16 cellular contexts compared by ENCODE assay signal in the genomic region with DNA sequence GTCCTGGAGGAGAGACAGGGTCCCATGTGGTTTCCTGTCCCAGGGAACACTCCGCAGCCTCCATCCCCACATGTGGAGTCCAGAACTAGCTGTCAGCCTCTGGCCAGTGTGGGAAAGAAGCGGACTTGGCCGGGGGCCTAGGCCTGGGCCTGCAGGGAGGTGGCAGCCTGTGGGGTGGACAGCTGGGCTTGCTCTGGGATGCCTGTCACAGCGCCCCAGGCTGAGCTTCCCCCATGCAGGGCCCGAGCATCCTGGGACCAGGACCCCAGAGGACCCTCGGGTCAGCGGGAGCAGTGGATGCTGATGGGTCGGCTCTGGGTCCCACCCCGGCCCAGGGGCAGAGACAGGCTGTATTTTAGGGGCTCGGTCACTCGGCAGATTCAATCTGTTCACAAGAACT. TPM values are rescaled to one million over a fixed set of nuclear protein-coding genes. Genes with fewer than 3 reads are reported as not detected.
A peak's percentile ranks its signal among the peaks of the same experiment; 100 is the strongest.
DNase-seq lines count a peak whose midpoint lies in the region; ATAC-seq and TF ChIP-seq lines count a peak whose summit lies in the region.
"Had no signal": no experiment of that assay in that cellular context is flagged by ENCODE, and none has a peak within 500 bp of the region (broad histone marks: within the 10 kb centered on the region; RNA-seq: fewer than 3 reads in every experiment).

No MANE protein-coding gene starts in this region.

- H3K27me3 Mint-ChIP-seq in WTC11 (ENCODE audit: low read depth), result no peaks in the 10 kb centered on the region
- H3K27me3 Mint-ChIP-seq: CD4-positive, CD25-positive, alpha-beta regulatory T cell had no signal

- H3K9me3 ChIP-seq in right cardiac atrium (ENCODE audit: control insufficient read depth, low read length), result no peaks in the 10 kb centered on the region
- H3K9me3 ChIP-seq in psoas muscle, result no peaks in the 10 kb centered on the region

- H3K4me3 ChIP-seq in right cardiac atrium (ENCODE audit: low read length), result no peak overlapping the region
- no peak overlapping the region for H3K4me3 ChIP-seq in psoas muscle

- no peaks in the 10 kb centered on the region for H3K36me3 ChIP-seq in psoas muscle (ENCODE audit: insufficient read depth in 1 of 2, low read depth in 1 of 2)

- intact Hi-C loops in right cardiac atrium (cut with DNase I) (loop anchor here in 1 of 4 donors (10.0 kb wide), 1 partner anchor 194 kb away; a partner anchor contains a TSS), psoas muscle (cut with DNase I) (loop anchor here in 1 of 2 donors (2.0 to 10.0 kb wide), 2 partner anchors 104 to 404 kb away; a partner anchor contains a TSS)

- CTCF ChIA-PET in WTC11 (lab: Charles Lee), result interaction anchor here (0.6 to 1.3 kb wide), 2 partner anchors 33 to 653 kb away, joined by 3 to 8 read pairs; no protein-coding TSS in a partner anchor

- TF ChIP-seq CTCF in WTC11 (IDR thresholded peaks at IDR 0.05) (no peak), psoas muscle (IDR thresholded peaks at IDR 0.05) (no peak), GM10266 (IDR thresholded peaks at IDR 0.05; ENCODE audit: control insufficient read depth, insufficient read depth, low read depth, missing control alignments) (no peak)

- no peak overlapping the region for H3K27ac ChIP-seq in right cardiac atrium (ENCODE audit: low read length)
- no peak overlapping the region for H3K27ac ChIP-seq in psoas muscle
- H3K27ac ChIP-seq: HL-60 had no signal

- no peaks in the 10 kb centered on the region for H3K9me3 Mint-ChIP-seq in WTC11
- H3K9me3 Mint-ChIP-seq: CD4-positive, CD25-positive, alpha-beta regulatory T cell had no signal

- H3K27me3 ChIP-seq in right cardiac atrium (ENCODE audit: control insufficient read depth, insufficient read depth) (no peaks in the 10 kb centered on the region), psoas muscle (ENCODE audit: insufficient read depth in 3 of 3, low read length in 2 of 3) (no peaks in the 10 kb centered on the region)

- POLR2A ChIA-PET in WTC11 (lab: Charles Lee), result no interaction called here

- H3K4me1 Mint-ChIP-seq in WTC11, result peaks cover 3% of the 10 kb centered on the region; the same call in 1 of the 2 replicates

- no peak overlapping the region for H3K4me3 Mint-ChIP-seq in WTC11
- H3K4me3 Mint-ChIP-seq: CD4-positive, CD25-positive, alpha-beta regulatory T cell had no signal

- WGBS in right cardiac atrium, result 71% methylated on average over 11 of the region's 11 CpGs
- 39 to 68% (median 59%) methylated on average over 11 of the region's 11 CpGs for WGBS in psoas muscle, 3 donors

- no peak for ATAC-seq in WTC11
- ATAC-seq in right cardiac atrium, result peak; percentile 52 to 54
- peak; percentile 43 to 67 (median 52) for ATAC-seq in psoas muscle
- ATAC-seq in GM18517 (IDR thresholded peaks at IDR 0.05; ENCODE audit: unreplicated experiment), result no peak

- no peak overlapping the region for H3K27ac Mint-ChIP-seq in WTC11
- H3K27ac Mint-ChIP-seq: CD4-positive, CD25-positive, alpha-beta regulatory T cell had no signal

- H3K4me1 ChIP-seq in right cardiac atrium (ENCODE audit: control insufficient read depth, insufficient read depth, low read length) (no peaks in the 10 kb centered on the region), psoas muscle (no peaks in the 10 kb centered on the region)

- no peaks in the 10 kb centered on the region for H3K36me3 Mint-ChIP-seq in WTC11
- H3K36me3 Mint-ChIP-seq: CD4-positive, CD25-positive, alpha-beta regulatory T cell had no signal

- DNase-seq in activated effector memory CD4-positive, alpha-beta T cell treated with anti-CD3 and anti-CD28 coated beads, Interleukin-2, amount 50 U/mL, for 16 hours, result peak; percentile 56
- no peak for DNase-seq in activated effector memory CD4-positive, alpha-beta T cell treated with Interleukin-2 at 50 U/mL for 16 hours
- DNase-seq in WTC11 (ENCODE audit: low spot score) (peak; percentile 6), right cardiac atrium (peak; percentile 78 to 92 (median 89)), psoas muscle (peak; percentile 48 to 73), GM10266 (ENCODE audit: extremely low spot score) (no peak), GM19240 (ENCODE audit: insufficient read length, low spot score) (no peak)
- DNase-seq: AML-193; CD4-positive, CD25-positive, alpha-beta regulatory T cell; NCI-H1436; NCI-H2029 treated with DMSO at 0.1 percent for 48 hours; NCI-H524 had no signal

TF ChIP-seq in WTC11, 78 proteins besides CTCF, POLR2A, EP300 and RAD21:
- TF ChIP-seq, protein P1, sequence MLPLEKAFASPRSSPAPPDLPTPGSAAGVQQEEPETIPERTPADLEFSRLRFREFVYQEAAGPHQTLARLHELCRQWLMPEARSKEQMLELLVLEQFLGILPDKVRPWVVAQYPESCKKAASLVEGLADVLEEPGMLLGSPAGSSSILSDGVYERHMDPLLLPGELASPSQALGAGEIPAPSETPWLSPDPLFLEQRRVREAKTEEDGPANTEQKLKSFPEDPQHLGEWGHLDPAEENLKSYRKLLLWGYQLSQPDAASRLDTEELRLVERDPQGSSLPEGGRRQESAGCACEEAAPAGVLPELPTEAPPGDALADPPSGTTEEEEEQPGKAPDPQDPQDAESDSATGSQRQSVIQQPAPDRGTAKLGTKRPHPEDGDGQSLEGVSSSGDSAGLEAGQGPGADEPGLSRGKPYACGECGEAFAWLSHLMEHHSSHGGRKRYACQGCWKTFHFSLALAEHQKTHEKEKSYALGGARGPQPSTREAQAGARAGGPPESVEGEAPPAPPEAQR (CRISPR knock-in tag; IDR thresholded peaks at IDR 0.05), result no peak
- TF ChIP-seq GTF2I (CRISPR knock-in tag; conservative IDR thresholded peaks at IDR 0.05) (no peak), JUN (CRISPR knock-in tag; IDR thresholded peaks at IDR 0.05) (no peak), CBFB (CRISPR knock-in tag; IDR thresholded peaks at IDR 0.05; ENCODE audit: low read depth) (no peak), RELA (CRISPR knock-in tag; IDR thresholded peaks at IDR 0.05; ENCODE audit: borderline replicate concordance) (no peak), OVOL2 (CRISPR knock-in tag; IDR thresholded peaks at IDR 0.05; ENCODE audit: borderline replicate concordance) (no peak), ZBTB21 (CRISPR knock-in tag; IDR thresholded peaks at IDR 0.05; ENCODE audit: borderline replicate concordance) (no peak)
- TF ChIP-seq, protein P2, sequence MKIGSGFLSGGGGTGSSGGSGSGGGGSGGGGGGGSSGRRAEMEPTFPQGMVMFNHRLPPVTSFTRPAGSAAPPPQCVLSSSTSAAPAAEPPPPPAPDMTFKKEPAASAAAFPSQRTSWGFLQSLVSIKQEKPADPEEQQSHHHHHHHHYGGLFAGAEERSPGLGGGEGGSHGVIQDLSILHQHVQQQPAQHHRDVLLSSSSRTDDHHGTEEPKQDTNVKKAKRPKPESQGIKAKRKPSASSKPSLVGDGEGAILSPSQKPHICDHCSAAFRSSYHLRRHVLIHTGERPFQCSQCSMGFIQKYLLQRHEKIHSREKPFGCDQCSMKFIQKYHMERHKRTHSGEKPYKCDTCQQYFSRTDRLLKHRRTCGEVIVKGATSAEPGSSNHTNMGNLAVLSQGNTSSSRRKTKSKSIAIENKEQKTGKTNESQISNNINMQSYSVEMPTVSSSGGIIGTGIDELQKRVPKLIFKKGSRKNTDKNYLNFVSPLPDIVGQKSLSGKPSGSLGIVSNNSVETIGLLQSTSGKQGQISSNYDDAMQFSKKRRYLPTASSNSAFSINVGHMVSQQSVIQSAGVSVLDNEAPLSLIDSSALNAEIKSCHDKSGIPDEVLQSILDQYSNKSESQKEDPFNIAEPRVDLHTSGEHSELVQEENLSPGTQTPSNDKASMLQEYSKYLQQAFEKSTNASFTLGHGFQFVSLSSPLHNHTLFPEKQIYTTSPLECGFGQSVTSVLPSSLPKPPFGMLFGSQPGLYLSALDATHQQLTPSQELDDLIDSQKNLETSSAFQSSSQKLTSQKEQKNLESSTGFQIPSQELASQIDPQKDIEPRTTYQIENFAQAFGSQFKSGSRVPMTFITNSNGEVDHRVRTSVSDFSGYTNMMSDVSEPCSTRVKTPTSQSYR (CRISPR knock-in tag; IDR thresholded peaks at IDR 0.05), result no peak
- TF ChIP-seq, protein P3, sequence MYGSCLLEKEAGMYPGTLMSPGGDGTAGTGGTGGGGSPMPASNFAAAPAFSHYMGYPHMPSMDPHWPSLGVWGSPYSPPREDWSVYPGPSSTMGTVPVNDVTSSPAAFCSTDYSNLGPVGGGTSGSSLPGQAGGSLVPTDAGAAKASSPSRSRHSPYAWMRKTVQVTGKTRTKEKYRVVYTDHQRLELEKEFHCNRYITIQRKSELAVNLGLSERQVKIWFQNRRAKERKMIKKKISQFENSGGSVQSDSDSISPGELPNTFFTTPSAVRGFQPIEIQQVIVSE (CRISPR knock-in tag; IDR thresholded peaks at IDR 0.05; ENCODE audit: borderline replicate concordance), result no peak
- TF ChIP-seq, protein P4, sequence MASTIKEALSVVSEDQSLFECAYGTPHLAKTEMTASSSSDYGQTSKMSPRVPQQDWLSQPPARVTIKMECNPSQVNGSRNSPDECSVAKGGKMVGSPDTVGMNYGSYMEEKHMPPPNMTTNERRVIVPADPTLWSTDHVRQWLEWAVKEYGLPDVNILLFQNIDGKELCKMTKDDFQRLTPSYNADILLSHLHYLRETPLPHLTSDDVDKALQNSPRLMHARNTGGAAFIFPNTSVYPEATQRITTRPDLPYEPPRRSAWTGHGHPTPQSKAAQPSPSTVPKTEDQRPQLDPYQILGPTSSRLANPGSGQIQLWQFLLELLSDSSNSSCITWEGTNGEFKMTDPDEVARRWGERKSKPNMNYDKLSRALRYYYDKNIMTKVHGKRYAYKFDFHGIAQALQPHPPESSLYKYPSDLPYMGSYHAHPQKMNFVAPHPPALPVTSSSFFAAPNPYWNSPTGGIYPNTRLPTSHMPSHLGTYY (CRISPR knock-in tag; IDR thresholded peaks at IDR 0.05), result no peak
- TF ChIP-seq, protein P5, sequence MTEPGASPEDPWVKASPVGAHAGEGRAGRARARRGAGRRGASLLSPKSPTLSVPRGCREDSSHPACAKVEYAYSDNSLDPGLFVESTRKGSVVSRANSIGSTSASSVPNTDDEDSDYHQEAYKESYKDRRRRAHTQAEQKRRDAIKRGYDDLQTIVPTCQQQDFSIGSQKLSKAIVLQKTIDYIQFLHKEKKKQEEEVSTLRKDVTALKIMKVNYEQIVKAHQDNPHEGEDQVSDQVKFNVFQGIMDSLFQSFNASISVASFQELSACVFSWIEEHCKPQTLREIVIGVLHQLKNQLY (CRISPR knock-in tag; IDR thresholded peaks at IDR 0.05), result no peak

RNA-seq across cellular contexts. Expression of a gene that starts 47.5 kb away (rescaled TPM):
- 0.14 to 0.20 TPM (median 0.14 TPM) in 3 replicates for total RNA-seq in WTC11 (2021)
- total RNA-seq in right cardiac atrium, result not detected
- polyA plus RNA-seq in right cardiac atrium, result not detected
- not detected for total RNA-seq in psoas muscle
- polyA plus RNA-seq in psoas muscle, result not detected
- total RNA-seq: A673; CD4-positive, CD25-positive, alpha-beta regulatory T cell; RPMI7951 had no signal
- polyA plus RNA-seq: CD4-positive, CD25-positive, alpha-beta regulatory T cell had no signal

Comparison
In these comparisons a context has a peak if more than half of its experiments do, and no peak if none do; other contexts are left out.
1. DNase-seq: peak in activated effector memory CD4-positive, alpha-beta T cell treated with anti-CD3 and anti-CD28 coated beads, Interleukin-2, amount 50 U/mL, for 16 hours (single experiment), WTC11 (single experiment), right cardiac atrium (3 of 3) and psoas muscle (2 of 2); none in activated effector memory CD4-positive, alpha-beta T cell treated with Interleukin-2 at 50 U/mL for 16 hours (single experiment), GM10266 (single experiment) and GM19240 (single experiment).
2. ATAC-seq: peak in right cardiac atrium (2 of 2) and psoas muscle (4 of 4); none in WTC11 (single experiment) and GM18517 (single experiment).